1 cellular context compared by ENCODE assay signal in the genomic region with DNA sequence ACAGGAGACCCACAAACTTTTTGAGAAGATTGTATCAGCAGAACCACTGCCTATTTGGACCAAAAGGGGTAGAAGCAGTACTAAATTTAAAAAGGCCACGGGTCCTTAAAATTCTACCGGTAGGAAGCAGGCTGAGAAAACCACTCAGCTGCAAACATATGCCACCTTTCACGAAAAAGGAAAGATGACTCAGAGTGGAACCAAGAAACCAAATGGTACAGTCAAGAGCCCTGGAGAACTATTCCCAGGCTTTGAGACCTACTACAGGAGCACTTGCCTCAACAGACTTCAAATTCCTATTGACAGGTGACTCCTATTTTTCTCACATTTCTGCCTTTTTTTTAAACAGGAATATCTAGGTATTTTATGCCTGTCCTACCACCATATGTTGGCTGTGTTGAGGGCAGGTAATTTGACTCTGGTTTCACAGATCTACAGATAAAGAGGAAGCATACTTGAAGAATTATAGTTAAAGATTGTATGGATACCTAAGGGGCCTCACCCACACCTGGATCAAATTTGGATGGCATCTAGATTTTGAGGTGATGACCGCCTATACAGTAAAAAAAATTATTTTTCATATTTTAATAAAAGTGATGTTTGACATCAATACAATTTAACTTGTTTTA.
TF ChIP-seq lines count a peak whose summit lies in the region.

No MANE protein-coding gene starts in this region.

TF ChIP-seq in GM12878, 131 proteins besides CTCF, POLR2A, EP300 and RAD21 (continued from another document):
- TF ChIP-seq, protein P1, sequence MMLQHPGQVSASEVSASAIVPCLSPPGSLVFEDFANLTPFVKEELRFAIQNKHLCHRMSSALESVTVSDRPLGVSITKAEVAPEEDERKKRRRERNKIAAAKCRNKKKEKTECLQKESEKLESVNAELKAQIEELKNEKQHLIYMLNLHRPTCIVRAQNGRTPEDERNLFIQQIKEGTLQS (IDR thresholded peaks at IDR 0.05; ENCODE audit: borderline replicate concordance, extremely low read depth, low read depth, low read length), result no peak
- TF ChIP-seq CBX5 (IDR thresholded peaks at IDR 0.05; ENCODE audit: low read depth) (no peak), IKZF1 (conservative IDR thresholded peaks at IDR 0.05) (peak; percentile 69), MEF2A (IDR thresholded peaks at IDR 0.05; ENCODE audit: insufficient read depth, low read depth, low read length) (peak; percentile 34; the same call in 1 of the 2 replicates), PAX8 (IDR thresholded peaks at IDR 0.05) (no peak), NFIC (IDR thresholded peaks at IDR 0.05; ENCODE audit: low read depth, low read length) (0 out of 2 replicates have a peak, but pooled peaks have one; percentile 42), RUNX3 (IDR thresholded peaks at IDR 0.05; ENCODE audit: low read length) (peak; percentile 52), JUNB (IDR thresholded peaks at IDR 0.05) (peak; percentile 51)
- TF ChIP-seq, protein P2, sequence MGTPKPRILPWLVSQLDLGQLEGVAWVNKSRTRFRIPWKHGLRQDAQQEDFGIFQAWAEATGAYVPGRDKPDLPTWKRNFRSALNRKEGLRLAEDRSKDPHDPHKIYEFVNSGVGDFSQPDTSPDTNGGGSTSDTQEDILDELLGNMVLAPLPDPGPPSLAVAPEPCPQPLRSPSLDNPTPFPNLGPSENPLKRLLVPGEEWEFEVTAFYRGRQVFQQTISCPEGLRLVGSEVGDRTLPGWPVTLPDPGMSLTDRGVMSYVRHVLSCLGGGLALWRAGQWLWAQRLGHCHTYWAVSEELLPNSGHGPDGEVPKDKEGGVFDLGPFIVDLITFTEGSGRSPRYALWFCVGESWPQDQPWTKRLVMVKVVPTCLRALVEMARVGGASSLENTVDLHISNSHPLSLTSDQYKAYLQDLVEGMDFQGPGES (IDR thresholded peaks at IDR 0.05), result no peak
- TF ChIP-seq, protein P3, sequence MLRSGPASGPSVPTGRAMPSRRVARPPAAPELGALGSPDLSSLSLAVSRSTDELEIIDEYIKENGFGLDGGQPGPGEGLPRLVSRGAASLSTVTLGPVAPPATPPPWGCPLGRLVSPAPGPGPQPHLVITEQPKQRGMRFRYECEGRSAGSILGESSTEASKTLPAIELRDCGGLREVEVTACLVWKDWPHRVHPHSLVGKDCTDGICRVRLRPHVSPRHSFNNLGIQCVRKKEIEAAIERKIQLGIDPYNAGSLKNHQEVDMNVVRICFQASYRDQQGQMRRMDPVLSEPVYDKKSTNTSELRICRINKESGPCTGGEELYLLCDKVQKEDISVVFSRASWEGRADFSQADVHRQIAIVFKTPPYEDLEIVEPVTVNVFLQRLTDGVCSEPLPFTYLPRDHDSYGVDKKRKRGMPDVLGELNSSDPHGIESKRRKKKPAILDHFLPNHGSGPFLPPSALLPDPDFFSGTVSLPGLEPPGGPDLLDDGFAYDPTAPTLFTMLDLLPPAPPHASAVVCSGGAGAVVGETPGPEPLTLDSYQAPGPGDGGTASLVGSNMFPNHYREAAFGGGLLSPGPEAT (IDR thresholded peaks at IDR 0.05; ENCODE audit: low read depth), result 0 out of 2 replicates have a peak, but pooled peaks have one; percentile 33
